In the genomic region with DNA sequence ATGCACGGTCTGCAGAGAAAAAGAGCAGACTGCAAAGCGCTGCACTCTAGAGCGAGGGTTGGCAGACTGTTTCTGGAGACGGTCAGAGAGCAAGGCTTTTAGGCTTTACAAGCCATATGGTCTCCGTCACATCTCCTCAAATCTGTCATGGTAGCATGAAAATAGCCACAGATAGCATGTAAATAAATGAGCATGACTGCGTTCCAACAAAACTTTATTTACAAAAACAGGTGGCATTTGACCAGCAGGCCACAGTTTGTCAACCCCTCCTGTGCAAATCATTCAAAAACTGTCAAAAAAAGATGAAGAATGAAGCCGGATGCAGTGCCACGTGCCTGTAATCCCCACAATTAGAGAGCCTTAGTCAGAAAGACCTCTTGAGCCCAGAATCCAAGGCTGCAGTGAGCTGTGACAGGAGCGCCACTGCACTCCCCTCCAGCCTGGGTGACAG, we compare ENCODE assay signal across 1 cellular context.
A peak's percentile ranks its signal among the peaks of the same experiment; 100 is the strongest.
TF ChIP-seq lines count a peak whose summit lies in the region.

No MANE protein-coding gene starts in this region.

TF ChIP-seq in K562, 482 proteins besides CTCF, POLR2A, EP300 and RAD21 (continued from another document):
- peak; percentile 83 for TF ChIP-seq ZBTB40 (IDR thresholded peaks at IDR 0.05)
- peak; percentile 70 for TF ChIP-seq ZBTB40 (CRISPR knock-in tag; IDR thresholded peaks at IDR 0.05)
- no peak for TF ChIP-seq ARID2 (IDR thresholded peaks at IDR 0.05)
- no peak for TF ChIP-seq ZNF436 (CRISPR knock-in tag; IDR thresholded peaks at IDR 0.05)
- no peak for TF ChIP-seq TAF1 (IDR thresholded peaks at IDR 0.05; ENCODE audit: control insufficient read depth, extremely low read depth, insufficient read depth, low read length, severe bottlenecking)
- TF ChIP-seq NRF1 (conservative IDR thresholded peaks at IDR 0.05 in 1 of 2, IDR thresholded peaks at IDR 0.05 in 1 of 2): no peak
- no peak for TF ChIP-seq CEBPZ (IDR thresholded peaks at IDR 0.05; ENCODE audit: borderline replicate concordance, low read depth, low read length)
- no peak for TF ChIP-seq ADNP (tag; IDR thresholded peaks at IDR 0.05)
- TF ChIP-seq C11orf30 (IDR thresholded peaks at IDR 0.05; ENCODE audit: low read depth): no peak
- TF ChIP-seq CTBP1 (IDR thresholded peaks at IDR 0.05; ENCODE audit: borderline replicate concordance): no peak
- no peak for TF ChIP-seq CHD2 (IDR thresholded peaks at IDR 0.05; ENCODE audit: low read depth, low read length)
- no peak for TF ChIP-seq GABPB2 (CRISPR knock-in tag; conservative IDR thresholded peaks at IDR 0.05)
- TF ChIP-seq TGIF2 (CRISPR knock-in tag; IDR thresholded peaks at IDR 0.05): no peak
- no peak for TF ChIP-seq PRDM10 (IDR thresholded peaks at IDR 0.05; ENCODE audit: partially characterized antibody)
- peak; percentile 4 for TF ChIP-seq MEIS2 (IDR thresholded peaks at IDR 0.05; ENCODE audit: partially characterized antibody)
